15 cellular contexts compared by ENCODE assay signal in the genomic region with DNA sequence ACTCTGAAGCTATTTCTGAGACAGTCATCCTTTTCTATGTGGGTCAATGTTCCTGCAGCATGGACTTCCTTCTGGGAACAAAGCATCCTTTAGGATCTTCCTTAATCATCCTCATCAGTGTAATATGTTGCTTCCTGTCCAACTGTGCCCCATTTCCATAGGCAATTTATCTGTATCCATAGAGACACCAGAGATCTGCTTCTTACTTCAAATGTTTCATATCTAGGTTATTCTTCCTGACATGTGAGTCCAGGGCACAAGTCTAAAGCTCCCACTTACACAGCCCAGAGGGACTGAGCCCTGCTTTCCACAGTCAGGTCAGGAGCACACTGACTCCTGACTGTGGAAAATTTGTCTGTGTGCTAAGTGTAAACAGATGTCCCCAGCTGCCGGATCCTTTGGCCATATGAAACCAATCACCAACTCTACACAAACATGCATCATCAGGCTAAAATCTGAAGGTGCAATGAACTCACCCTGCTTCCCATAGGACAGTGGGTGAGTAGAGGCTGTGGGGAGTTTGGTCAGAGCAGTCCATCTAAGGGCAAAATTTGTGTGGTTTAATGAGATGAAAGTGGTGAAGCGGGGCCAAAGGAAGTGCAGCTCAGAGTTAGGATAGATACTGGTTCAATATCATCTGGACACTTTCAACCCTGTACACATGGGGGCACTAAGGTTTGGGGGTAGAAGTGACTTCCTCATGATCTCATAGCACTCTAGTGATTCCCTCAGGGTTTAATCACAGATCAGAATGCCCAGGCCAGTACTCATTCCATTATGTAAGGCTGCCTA.
A peak's percentile ranks its signal among the peaks of the same experiment; 100 is the strongest.
DNase-seq lines count a peak whose midpoint lies in the region; ATAC-seq, FAIRE-seq and TF ChIP-seq lines count a peak whose summit lies in the region.
"Had no signal": no experiment of that assay in that cellular context is flagged by ENCODE, and none has a peak within 500 bp of the region (broad histone marks: within the 10 kb centered on the region; RNA-seq: fewer than 3 reads in every experiment).

No MANE protein-coding gene starts in this region.

- POLR2A ChIA-PET in CD8-positive, alpha-beta T cell (lab: Charles Lee) = no interaction called here

- H3K9me3 Mint-ChIP-seq in CD8-positive, alpha-beta T cell = no peaks in the 10 kb centered on the region
- H3K9me3 Mint-ChIP-seq: activated T-helper 2 cell treated with anti-CD3 and anti-CD28 coated beads, Interferon-gamma antibody, Interleukin-2, Interleukin-4, amounts not matched to agents 10 μg/mL and 5 μg/mL and 100 μg/mL, durations not matched to agents 14 hours and 24 hours and 36 hours; dendritic cell treated with granulocyte-macrophage colony-stimulating factor and Interleukin-4, amounts not matched to agents 40 ng/mL and 50 ng/mL, for 4 days; stimulated activated naive CD8-positive, alpha-beta T cell treated with anti-CD3 and anti-CD28 coated beads, Interleukin-15, amount 100 ng/mL, for 72 hours had no signal

- no peaks in the 10 kb centered on the region for H3K36me3 ChIP-seq in rectal smooth muscle tissue (ENCODE audit: control insufficient read depth, insufficient read depth, low read length)
- no peaks in the 10 kb centered on the region for H3K36me3 ChIP-seq in CD8-positive, alpha-beta T cell (ENCODE audit: insufficient read depth, low read length)
- no peaks in the 10 kb centered on the region for H3K36me3 ChIP-seq in prostate gland

- peaks cover 17% of the 10 kb centered on the region for H3K4me1 ChIP-seq in rectal smooth muscle tissue (ENCODE audit: control insufficient read depth, insufficient read depth, low read length)
- no peaks in the 10 kb centered on the region for H3K4me1 ChIP-seq in CD8-positive, alpha-beta T cell (ENCODE audit: insufficient read depth, low read length)
- no peaks in the 10 kb centered on the region for H3K4me1 ChIP-seq in prostate gland (replicated peaks)

- no peak for FAIRE-seq in RCC 7860 (lab: Jason Lieb, UNC)

- no peak for TF ChIP-seq CTCF in CD8-positive, alpha-beta T cell (IDR thresholded peaks at IDR 0.05)
- TF ChIP-seq CTCF in prostate gland (IDR thresholded peaks at IDR 0.05) = no peak

- no peaks in the 10 kb centered on the region for H3K27me3 ChIP-seq in rectal smooth muscle tissue (ENCODE audit: control insufficient read depth, insufficient read depth, low read length)
- H3K27me3 ChIP-seq in CD8-positive, alpha-beta T cell (ENCODE audit: insufficient read depth, low read length) = no peaks in the 10 kb centered on the region
- no peaks in the 10 kb centered on the region for H3K27me3 ChIP-seq in prostate gland (replicated peaks; ENCODE audit: insufficient read depth)

- no peaks in the 10 kb centered on the region for H3K4me1 Mint-ChIP-seq in CD8-positive, alpha-beta T cell (ENCODE audit: low read depth)
- H3K4me1 Mint-ChIP-seq: natural killer cell had no signal

- H3K9me3 ChIP-seq in CD8-positive, alpha-beta T cell (ENCODE audit: low read length) = no peaks in the 10 kb centered on the region
- H3K9me3 ChIP-seq in prostate gland = no peaks in the 10 kb centered on the region

- WGBS in prostate gland = 75% methylated on average over 2 of the region's 2 CpGs

- CTCF ChIA-PET in CD8-positive, alpha-beta T cell (lab: Charles Lee) = no interaction called here

- peaks cover 34% of the 10 kb centered on the region for H3K27me3 Mint-ChIP-seq in CD8-positive, alpha-beta T cell (ENCODE audit: low read depth)

- H3K4me3 Mint-ChIP-seq in CD8-positive, alpha-beta T cell = no peak overlapping the region
- H3K4me3 Mint-ChIP-seq: dendritic cell treated with granulocyte-macrophage colony-stimulating factor and Interleukin-4, amounts not matched to agents 40 ng/mL and 50 ng/mL, for 4 days; natural killer cell; stimulated activated naive CD8-positive, alpha-beta T cell treated with anti-CD3 and anti-CD28 coated beads, Interleukin-15, amount 100 ng/mL, for 72 hours had no signal

- no peak for ATAC-seq in CD8-positive, alpha-beta T cell
- ATAC-seq: natural killer cell; Panc1; stimulated activated naive CD8-positive, alpha-beta T cell treated with anti-CD3 and anti-CD28 coated beads, Interleukin-15, amount 100 ng/mL, for 72 hours had no signal

- no peak for TF ChIP-seq POLR2A in prostate gland (IDR thresholded peaks at IDR 0.05)

- intact Hi-C loops in CD8-positive, alpha-beta T cell (cut with DNase I, micrococcal nuclease) = no loop called here
- intact Hi-C loops in prostate gland (cut with DNase I) = loop anchor here (10.0 kb wide), 1 partner anchor 62 kb away; no protein-coding TSS in a partner anchor

- DNase-seq in ELR (ENCODE audit: low read depth) (peak; percentile 56), RCC 7860 (ENCODE audit: low spot score) (peak; percentile 32), fibroblast of the conjunctiva (ENCODE audit: low read depth) (peak; percentile 51), prostate gland (ENCODE audit: low spot score) (no peak), LoVo (ENCODE audit: low spot score) (no peak), COR-L47 (lab: John Stamatoyannopoulos, UW) (no peak)
- DNase-seq in CD8-positive, alpha-beta T cell = no peak
- DNase-seq: DND-41; natural killer cell; NCI-H2029 treated with DMSO at 0.1 percent for 48 hours; stimulated activated naive CD8-positive, alpha-beta T cell treated with anti-CD3 and anti-CD28 coated beads, Interleukin-15, amount 100 ng/mL, for 72 hours had no signal

- H3K27ac ChIP-seq in rectal smooth muscle tissue (ENCODE audit: low read depth, low read length) = peak overlapping the region; percentile 56
- H3K27ac ChIP-seq in CD8-positive, alpha-beta T cell (ENCODE audit: low read depth, low read length) = no peak overlapping the region
- no peak overlapping the region for H3K27ac ChIP-seq in prostate gland

- no peak overlapping the region for H3K4me3 ChIP-seq in rectal smooth muscle tissue (ENCODE audit: low read length)
- H3K4me3 ChIP-seq in CD8-positive, alpha-beta T cell (ENCODE audit: low read depth, low read length) = no peak overlapping the region
- no peak overlapping the region for H3K4me3 ChIP-seq in prostate gland

- no peaks in the 10 kb centered on the region for H3K36me3 Mint-ChIP-seq in CD8-positive, alpha-beta T cell
- H3K36me3 Mint-ChIP-seq: natural killer cell had no signal

- H3K27ac Mint-ChIP-seq in CD8-positive, alpha-beta T cell = no peak overlapping the region
- H3K27ac Mint-ChIP-seq: activated T-helper 2 cell treated with anti-CD3 and anti-CD28 coated beads, Interferon-gamma antibody, Interleukin-2, Interleukin-4, amounts not matched to agents 10 μg/mL and 5 μg/mL and 100 μg/mL, durations not matched to agents 14 hours and 24 hours and 36 hours; dendritic cell treated with granulocyte-macrophage colony-stimulating factor and Interleukin-4, amounts not matched to agents 40 ng/mL and 50 ng/mL, for 4 days; natural killer cell; stimulated activated naive CD8-positive, alpha-beta T cell treated with anti-CD3 and anti-CD28 coated beads, Interleukin-15, amount 100 ng/mL, for 72 hours had no signal

- no peak overlapping the region for H3K9ac ChIP-seq in rectal smooth muscle tissue (ENCODE audit: low read length)

Comparison
In these comparisons a context has a peak if more than half of its experiments do, and no peak if none do; other contexts are left out.
1. DNase-seq: peak in ELR (single experiment), RCC 7860 (single experiment) and fibroblast of the conjunctiva (single experiment); none in CD8-positive, alpha-beta T cell (0 of 7), prostate gland (single experiment), LoVo (single experiment) and COR-L47 (single experiment).